ENCODE assay signal across 19 cellular contexts in the genomic region with DNA sequence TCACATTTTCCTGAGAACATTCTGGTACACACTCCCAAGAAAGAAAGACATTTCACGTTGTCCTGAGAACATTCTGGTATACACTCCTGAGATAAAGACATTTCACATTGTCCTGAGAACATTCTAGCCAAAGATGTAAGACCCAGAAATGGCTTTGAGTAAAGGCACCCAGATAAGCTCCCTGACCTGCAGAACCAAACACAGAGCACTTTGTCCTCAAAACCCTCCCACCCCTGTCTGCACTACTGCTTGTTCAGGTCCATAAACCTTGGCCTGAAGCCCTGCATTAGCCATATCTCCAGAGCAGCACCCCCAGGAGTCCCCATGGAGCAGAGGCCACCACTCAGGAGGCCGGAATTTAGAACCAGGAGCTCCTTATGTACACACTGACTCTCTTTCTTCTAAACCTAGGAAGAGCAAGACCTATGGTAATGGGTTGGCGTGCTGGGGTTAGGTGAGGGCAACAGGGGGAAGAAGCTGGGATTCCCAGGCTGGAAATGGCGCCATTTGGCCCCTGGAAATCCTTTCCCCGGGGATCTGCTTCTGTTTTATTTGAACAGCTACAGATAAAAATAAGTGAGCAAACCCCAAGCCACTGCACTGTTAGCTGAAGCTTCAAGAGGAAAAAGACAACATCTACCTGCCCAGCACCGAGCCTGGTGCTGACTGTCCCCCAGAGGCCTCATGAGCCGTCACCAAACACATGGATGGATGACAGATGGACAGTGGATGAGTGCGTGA. TPM values are rescaled to one million over a fixed set of nuclear protein-coding genes. Genes with fewer than 3 reads are reported as not detected.
DNase-seq lines count a peak whose midpoint lies in the region; ATAC-seq and TF ChIP-seq lines count a peak whose summit lies in the region.
"Had no signal": no experiment of that assay in that cellular context is flagged by ENCODE, and none has a peak within 500 bp of the region (broad histone marks: within the 10 kb centered on the region; RNA-seq: fewer than 3 reads in every experiment).

No MANE protein-coding gene starts in this region.

- H3K9ac ChIP-seq in SK-N-SH, result no peak overlapping the region
- H3K9ac ChIP-seq in IMR-90 (ENCODE audit: low read depth, low read length), result no peak overlapping the region; the same call in 1 of the 2 replicates

- H4K20me1 ChIP-seq in SK-N-SH (ENCODE audit: insufficient read depth) (peaks cover 48% of the 10 kb centered on the region), IMR-90 (ENCODE audit: insufficient read depth, low read length) (peaks cover 97% of the 10 kb centered on the region)

- H3K79me2 ChIP-seq in SK-N-SH (ENCODE audit: insufficient read depth), result peaks cover 100% of the 10 kb centered on the region

- no peak overlapping the region for H2BK15ac ChIP-seq in IMR-90 (ENCODE audit: low read depth, low read length)

- H3F3A ChIP-seq in SK-N-SH (replicated peaks; ENCODE audit: insufficient read depth), result peaks cover 17% of the 10 kb centered on the region

- H3K36me3 ChIP-seq in SK-N-SH (replicated peaks in 1 of 2; ENCODE audit: control insufficient read depth in 1 of 2, insufficient read depth in 2 of 2, low read length in 1 of 2), result peaks cover 19 to 22% of the 10 kb centered on the region in 2 experiments
- H3K36me3 ChIP-seq in IMR-90 (ENCODE audit: control insufficient read depth, insufficient read depth, low read length), result peaks cover 36% of the 10 kb centered on the region
- peaks cover under 1 to 31% (median 19%) of the 10 kb centered on the region in 4 donors for H3K36me3 ChIP-seq in esophagus muscularis mucosa

- peak overlapping the region; percentile 44 for H3K14ac ChIP-seq in IMR-90 (replicated peaks; ENCODE audit: low read depth, low read length)

- H3K27ac ChIP-seq in SK-N-SH (ENCODE audit: low read depth in 2 of 2, low read length in 1 of 2) (no peak overlapping the region; a peak in 1 of 4 replicates), IMR-90 (ENCODE audit: insufficient read depth, low read length) (no peak overlapping the region; the same call in 1 of the 2 replicates), esophagus muscularis mucosa (replicated peaks in 1 of 4) (peak overlapping the region; percentile 48 to 94 (median 68))
- H3K27ac ChIP-seq: 22Rv1, left lung had no signal

- H2BK120ac ChIP-seq in IMR-90 (ENCODE audit: low read depth, low read length), result no peak overlapping the region

- H3K27me3 ChIP-seq in SK-N-SH (ENCODE audit: insufficient read depth) (no peaks in the 10 kb centered on the region), IMR-90 (ENCODE audit: control insufficient read depth, insufficient read depth, low read length) (no peaks in the 10 kb centered on the region), esophagus muscularis mucosa (no peaks in the 10 kb centered on the region)
- H3K27me3 ChIP-seq: left lung had no signal

- H3K23ac ChIP-seq in IMR-90 (ENCODE audit: low read depth, low read length), result peak overlapping the region; percentile 11; the same call in 1 of the 2 replicates

- TF ChIP-seq EP300 in SK-N-SH (IDR thresholded peaks at IDR 0.05; ENCODE audit: borderline replicate concordance in 1 of 2, low read depth in 1 of 2, low read length in 1 of 2) (no peak), esophagus muscularis mucosa (IDR thresholded peaks at IDR 0.05) (no peak)

- H3K9me2 ChIP-seq in SK-N-SH, result no peaks in the 10 kb centered on the region

- H3K18ac ChIP-seq in IMR-90 (ENCODE audit: low read depth, low read length), result no peak overlapping the region

- dilution Hi-C loops in IMR-90 (cut with HindIII; ENCODE audit: low sequenced_read_pairs, unreplicated experiment), result no loop called here

- H3K9me3 ChIP-seq in SK-N-SH, result no peaks in the 10 kb centered on the region
- H3K9me3 ChIP-seq in IMR-90 (ENCODE audit: control insufficient read depth, insufficient read depth, low read length), result no peaks in the 10 kb centered on the region
- no peaks in the 10 kb centered on the region for H3K9me3 ChIP-seq in esophagus muscularis mucosa
- H3K9me3 ChIP-seq: left lung had no signal

- in situ Hi-C loops in IMR-90 (cut with MboI; ENCODE audit: low sequenced_read_pairs), result no loop called here

- BruUV-seq in IMR-90 (replicated peaks; lab: Mats Ljungman, UMichigan), result no TSS peak

- no peak overlapping the region for H3K4me3 ChIP-seq in SK-N-SH (ENCODE audit: low read depth in 2 of 2, low read length in 1 of 2)
- H3K4me3 ChIP-seq in IMR-90 (ENCODE audit: insufficient read depth, low read depth, low read length), result no peak overlapping the region
- no peak overlapping the region for H3K4me3 ChIP-seq in esophagus muscularis mucosa
- H3K4me3 ChIP-seq: left lung had no signal

- intact Hi-C loops in IMR-90 (cut with micrococcal nuclease), result no loop called here
- intact Hi-C loops in esophagus muscularis mucosa (cut with DNase I), result no loop called here

- CTCF ChIA-PET in SK-N-SH (lab: Yijun Ruan, JAX) (interaction anchor here (0.6 kb wide), 1 partner anchor 31 kb away, joined by 3 read pairs; no protein-coding TSS in a partner anchor), IMR-90 (lab: Yijun Ruan, JAX) (no interaction called here)

- H4K8ac ChIP-seq in IMR-90 (ENCODE audit: low read depth in 2 of 2, low read length in 2 of 2), result peak overlapping the region in 1 of 2 experiments; percentile 37; a peak in 1 of 4 replicates

- no peak overlapping the region for H2AK9ac ChIP-seq in IMR-90 (replicated peaks; ENCODE audit: low read depth, low read length, poor library complexity)

- peaks cover 57% of the 10 kb centered on the region for H3K9me1 ChIP-seq in IMR-90 (ENCODE audit: insufficient read depth, low read length)

- no peak overlapping the region for H3K4ac ChIP-seq in IMR-90 (ENCODE audit: low read depth, low read length)

- no peak for TF ChIP-seq CTCF in SK-N-SH (IDR thresholded peaks at IDR 0.05)
- TF ChIP-seq CTCF in IMR-90 (conservative IDR thresholded peaks at IDR 0.05; ENCODE audit: low read depth, low read length), result no peak
- TF ChIP-seq CTCF in esophagus muscularis mucosa (IDR thresholded peaks at IDR 0.05), result no peak

- H2AK5ac ChIP-seq in IMR-90 (ENCODE audit: low read depth, low read length), result peak overlapping the region; percentile 10

- H3K56ac ChIP-seq in IMR-90 (ENCODE audit: extremely low read depth, insufficient read depth, low read length), result no peak overlapping the region

- H3K4me2 ChIP-seq in SK-N-SH (no peak overlapping the region), IMR-90 (ENCODE audit: low read depth, low read length) (no peak overlapping the region)

- TF ChIP-seq POLR2A in IMR-90 (IDR thresholded peaks at IDR 0.05; ENCODE audit: low read depth, low read length) (no peak), esophagus muscularis mucosa (IDR thresholded peaks at IDR 0.05; ENCODE audit: low read depth) (no peak)

- no peak overlapping the region for H2AFZ ChIP-seq in SK-N-SH (ENCODE audit: low read depth)
- H2AFZ ChIP-seq in IMR-90 (replicated peaks; ENCODE audit: low read length, poor library complexity), result no peak overlapping the region

- peaks cover 30 to 98% of the 10 kb centered on the region in 2 experiments; a peak in 3 of 4 replicates for H3K79me1 ChIP-seq in IMR-90 (ENCODE audit: low read depth in 1 of 2, low read length in 2 of 2)

- no peak overlapping the region for H2BK20ac ChIP-seq in IMR-90 (ENCODE audit: low read depth, low read length)

- POLR2A ChIA-PET in SK-N-SH (lab: Yijun Ruan, JAX) (no interaction called here), IMR-90 (lab: Charles Lee; ENCODE audit: unreplicated experiment) (no interaction called here)

- no peak for ATAC-seq in SK-N-SH treated with all-trans-retinoic acid at 6 μM for 48 hours
- no peak for ATAC-seq in IMR-90 (ENCODE audit: low read depth)
- ATAC-seq: left lung, sciatic nerve had no signal

- 95% methylated on average over 8 of the region's 8 CpGs for WGBS in SK-N-SH (ENCODE audit: low lambda C conversion rate)
- 100% methylated on average over 4 of the region's 8 CpGs; no CpG with 5 or more reads in 1 of the 2 experiments for WGBS in IMR-90 (ENCODE audit: extremely low coverage in 2 of 2, insufficient read length in 1 of 2), 2 experiments
- WGBS in esophagus muscularis mucosa, result 95% methylated on average over 8 of the region's 8 CpGs

- H3K4me1 ChIP-seq in SK-N-SH (ENCODE audit: control insufficient read depth in 1 of 2, insufficient read depth in 2 of 2, low read depth in 1 of 2, low read length in 1 of 2) (peaks cover 5 to 19% of the 10 kb centered on the region in 2 experiments; a peak in 2 of 4 replicates), IMR-90 (ENCODE audit: control insufficient read depth, insufficient read depth, low read length) (peaks cover 47% of the 10 kb centered on the region), esophagus muscularis mucosa (peaks cover 61 to 95% (median 91%) of the 10 kb centered on the region in 4 donors)

- H4K91ac ChIP-seq in IMR-90 (ENCODE audit: insufficient read depth, low read depth, low read length), result no peak overlapping the region

- DNase-seq in SK-N-SH (no peak), IMR-90 (no peak), esophagus muscularis mucosa (ENCODE audit: extremely low spot score) (no peak), MV-4-11 (lab: John Stamatoyannopoulos, UW) (no peak), NCI-H1694 treated with DMSO at 0.1 percent for 48 hours (lab: John Stamatoyannopoulos, UW) (no peak), 8988T (no peak)
- DNase-seq in stimulated activated CD8-positive, alpha-beta memory T cell treated with anti-CD3 and anti-CD28 coated beads, Interleukin-4, amount 100 ng/mL, for 48 hours, result peak; percentile 11
- DNase-seq: activated effector memory CD4-positive, alpha-beta T cell treated with Interleukin-2 at 50 U/mL for 16 hours; activated naive CD8-positive, alpha-beta T cell treated with anti-CD3 and anti-CD28 coated beads, Interleukin-2, amount 10 ng/mL, durations not matched to agents 7 days and 5 days; AML-193; CD8-positive, alpha-beta memory T cell; left lung; NCI-H187; nephron progenitor cell; SIG-M5; T-helper 1 cell had no signal

- H4K5ac ChIP-seq in IMR-90 (ENCODE audit: low read depth, low read length), result peak overlapping the region; percentile 19; the same call in 1 of the 2 replicates

- no peak for TF ChIP-seq RAD21 in SK-N-SH (IDR thresholded peaks at IDR 0.05; ENCODE audit: low read length)
- no peak for TF ChIP-seq RAD21 in IMR-90 (IDR thresholded peaks at IDR 0.05; ENCODE audit: low read length)

- peak overlapping the region; percentile 42 for H2BK5ac ChIP-seq in IMR-90 (ENCODE audit: low read depth, low read length, poor library complexity, severe bottlenecking)

TF ChIP-seq in SK-N-SH, 30 proteins besides CTCF, POLR2A, EP300 and RAD21 (continues in another document):
- 0 out of 2 replicates have a peak, but pooled peaks have one; percentile 4 for TF ChIP-seq JUND (IDR thresholded peaks at IDR 0.05)

RNA-seq across cellular contexts. Expression of a gene that starts 13.7 kb away (rescaled TPM):
- 380 and 406 TPM in 2 replicates for polyA plus RNA-seq in SK-N-SH (2012; rRNA removed)
- polyA plus RNA-seq in SK-N-SH (2012; cell fraction: cytosol; rRNA removed), result 236 and 359 TPM in 2 replicates
- 463 and 469 TPM in 2 replicates for polyA plus RNA-seq in SK-N-SH (2012; cell fraction: nucleus; rRNA removed)
- total RNA-seq in IMR-90 (2012; rRNA removed), result 212 and 220 TPM in 2 replicates
- polyA plus RNA-seq in IMR-90 (2012; rRNA removed), result 795 and 823 TPM in 2 replicates
- 1,010 and 1,498 TPM in 2 replicates for polyA plus RNA-seq in IMR-90 (2012; cell fraction: cytosol; rRNA removed)
- 1,145 and 2,216 TPM in 2 replicates for polyA plus RNA-seq in IMR-90 (2012; cell fraction: nucleus; rRNA removed; ENCODE audit: low replicate concordance)
- 100 to 1,000 TPM; 241 to 459 (median 346) TPM for total RNA-seq in esophagus muscularis mucosa

Comparison
In these comparisons a context has a peak if more than half of its experiments do, and no peak if none do; other contexts are left out.
1. H3K27ac ChIP-seq: peak in esophagus muscularis mucosa (4 of 4); none in SK-N-SH (0 of 2) and IMR-90 (single experiment).